Comparison of ENCODE assay signal across 1 cellular context in genomic region chr12:79935021-79935623, GRCh38.
TF ChIP-seq lines count a peak whose summit lies in the region.

Gene PPP1R12A, minus strand, starts transcription at chr12:79935097. Its CDS starts 166 bp downstream, at chr12:79934931.

TF ChIP-seq in HEK293, 187 proteins besides CTCF, POLR2A, EP300 and RAD21 (continued from another document and continues in another):
- peak; percentile 42; the same call in 1 of the 2 replicates for TF ChIP-seq ZNF449 (tag by site-specific recombination; IDR thresholded peaks at IDR 0.05)
- no peak for TF ChIP-seq ZNF211 (tag by site-specific recombination; IDR thresholded peaks at IDR 0.05; ENCODE audit: low read depth)
- TF ChIP-seq ZSCAN4 (tag by site-specific recombination; IDR thresholded peaks at IDR 0.05) = no peak
- no peak for TF ChIP-seq ZNF114 (tag by site-specific recombination; IDR thresholded peaks at IDR 0.05)
- TF ChIP-seq ZNF214 (tag by site-specific recombination; IDR thresholded peaks at IDR 0.05; ENCODE audit: borderline replicate concordance) = no peak
- TF ChIP-seq ZNF747 (tag by site-specific recombination; IDR thresholded peaks at IDR 0.05) = no peak
- 0 out of 2 replicates have a peak, but pooled peaks have one; percentile 42 for TF ChIP-seq ZXDB (tag by site-specific recombination; IDR thresholded peaks at IDR 0.05)
- TF ChIP-seq KLF9 (tag by site-specific recombination; IDR thresholded peaks at IDR 0.05; ENCODE audit: low read depth) = peak; percentile 82
- no peak for TF ChIP-seq ZNF280D (tag by site-specific recombination; IDR thresholded peaks at IDR 0.05)
- TF ChIP-seq ZNF777 (tag by site-specific recombination; IDR thresholded peaks at IDR 0.05; ENCODE audit: borderline replicate concordance) = no peak
- no peak for TF ChIP-seq ZNF677 (tag by site-specific recombination; IDR thresholded peaks at IDR 0.05)
- no peak for TF ChIP-seq ZNF488 (tag by site-specific recombination; IDR thresholded peaks at IDR 0.05)
- peak; percentile 91 for TF ChIP-seq OSR2 (tag by site-specific recombination; IDR thresholded peaks at IDR 0.05)
- 0 out of 2 replicates have a peak, but pooled peaks have one; percentile 1 for TF ChIP-seq HOXD13 (CRISPR knock-in tag; IDR thresholded peaks at IDR 0.05; ENCODE audit: borderline replicate concordance)
- TF ChIP-seq ZNF521 (tag by site-specific recombination; IDR thresholded peaks at IDR 0.05) = no peak
- TF ChIP-seq ZNF707 (tag by site-specific recombination; IDR thresholded peaks at IDR 0.05) = no peak
- TF ChIP-seq ZBTB48 (tag by site-specific recombination; IDR thresholded peaks at IDR 0.05) = peak; percentile 80; the same call in 1 of the 2 replicates
- no peak for TF ChIP-seq ZNF121 (tag by site-specific recombination; IDR thresholded peaks at IDR 0.05)
- TF ChIP-seq, protein P1, sequence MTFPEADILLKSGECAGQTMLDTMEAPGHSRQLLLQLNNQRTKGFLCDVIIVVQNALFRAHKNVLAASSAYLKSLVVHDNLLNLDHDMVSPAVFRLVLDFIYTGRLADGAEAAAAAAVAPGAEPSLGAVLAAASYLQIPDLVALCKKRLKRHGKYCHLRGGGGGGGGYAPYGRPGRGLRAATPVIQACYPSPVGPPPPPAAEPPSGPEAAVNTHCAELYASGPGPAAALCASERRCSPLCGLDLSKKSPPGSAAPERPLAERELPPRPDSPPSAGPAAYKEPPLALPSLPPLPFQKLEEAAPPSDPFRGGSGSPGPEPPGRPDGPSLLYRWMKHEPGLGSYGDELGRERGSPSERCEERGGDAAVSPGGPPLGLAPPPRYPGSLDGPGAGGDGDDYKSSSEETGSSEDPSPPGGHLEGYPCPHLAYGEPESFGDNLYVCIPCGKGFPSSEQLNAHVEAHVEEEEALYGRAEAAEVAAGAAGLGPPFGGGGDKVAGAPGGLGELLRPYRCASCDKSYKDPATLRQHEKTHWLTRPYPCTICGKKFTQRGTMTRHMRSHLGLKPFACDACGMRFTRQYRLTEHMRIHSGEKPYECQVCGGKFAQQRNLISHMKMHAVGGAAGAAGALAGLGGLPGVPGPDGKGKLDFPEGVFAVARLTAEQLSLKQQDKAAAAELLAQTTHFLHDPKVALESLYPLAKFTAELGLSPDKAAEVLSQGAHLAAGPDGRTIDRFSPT (tag by site-specific recombination; IDR thresholded peaks at IDR 0.05) = peak; percentile 85
- no peak for TF ChIP-seq ZNF621 (tag by site-specific recombination; IDR thresholded peaks at IDR 0.05)
- no peak for TF ChIP-seq ZNF558 (tag by site-specific recombination; IDR thresholded peaks at IDR 0.05)
- no peak for TF ChIP-seq ZNF19 (tag by site-specific recombination; IDR thresholded peaks at IDR 0.05; ENCODE audit: low read depth)
- TF ChIP-seq ZNF280C (tag by site-specific recombination; IDR thresholded peaks at IDR 0.05) = no peak
- TF ChIP-seq, protein P2, sequence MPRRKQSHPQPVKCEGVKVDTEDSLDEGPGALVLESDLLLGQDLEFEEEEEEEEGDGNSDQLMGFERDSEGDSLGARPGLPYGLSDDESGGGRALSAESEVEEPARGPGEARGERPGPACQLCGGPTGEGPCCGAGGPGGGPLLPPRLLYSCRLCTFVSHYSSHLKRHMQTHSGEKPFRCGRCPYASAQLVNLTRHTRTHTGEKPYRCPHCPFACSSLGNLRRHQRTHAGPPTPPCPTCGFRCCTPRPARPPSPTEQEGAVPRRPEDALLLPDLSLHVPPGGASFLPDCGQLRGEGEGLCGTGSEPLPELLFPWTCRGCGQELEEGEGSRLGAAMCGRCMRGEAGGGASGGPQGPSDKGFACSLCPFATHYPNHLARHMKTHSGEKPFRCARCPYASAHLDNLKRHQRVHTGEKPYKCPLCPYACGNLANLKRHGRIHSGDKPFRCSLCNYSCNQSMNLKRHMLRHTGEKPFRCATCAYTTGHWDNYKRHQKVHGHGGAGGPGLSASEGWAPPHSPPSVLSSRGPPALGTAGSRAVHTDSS (tag by site-specific recombination; IDR thresholded peaks at IDR 0.05) = no peak
- TF ChIP-seq ZNF248 (tag by site-specific recombination; IDR thresholded peaks at IDR 0.05) = no peak
- TF ChIP-seq GLI4 (tag by site-specific recombination; IDR thresholded peaks at IDR 0.05) = no peak
- no peak for TF ChIP-seq ZNF146 (tag by site-specific recombination; IDR thresholded peaks at IDR 0.05)
- TF ChIP-seq PATZ1 (tag by site-specific recombination; IDR thresholded peaks at IDR 0.05) = peak; percentile 98
- no peak for TF ChIP-seq ZNF544 (tag by site-specific recombination; IDR thresholded peaks at IDR 0.05)
- TF ChIP-seq ZNF266 (tag by site-specific recombination; IDR thresholded peaks at IDR 0.05; ENCODE audit: low read depth) = no peak
- TF ChIP-seq IKZF3 (tag by site-specific recombination; IDR thresholded peaks at IDR 0.05) = peak; percentile 98
- no peak for TF ChIP-seq ZNF423 (tag by site-specific recombination; IDR thresholded peaks at IDR 0.05)
- TF ChIP-seq TCF7L2 (IDR thresholded peaks at IDR 0.05; ENCODE audit: borderline replicate concordance, low read depth, low read length) = no peak
- no peak for TF ChIP-seq PRDM6 (tag by site-specific recombination; IDR thresholded peaks at IDR 0.05)
- TF ChIP-seq GLI2 (tag by site-specific recombination; IDR thresholded peaks at IDR 0.05; ENCODE audit: borderline replicate concordance, low read depth) = no peak
- TF ChIP-seq, protein P3, sequence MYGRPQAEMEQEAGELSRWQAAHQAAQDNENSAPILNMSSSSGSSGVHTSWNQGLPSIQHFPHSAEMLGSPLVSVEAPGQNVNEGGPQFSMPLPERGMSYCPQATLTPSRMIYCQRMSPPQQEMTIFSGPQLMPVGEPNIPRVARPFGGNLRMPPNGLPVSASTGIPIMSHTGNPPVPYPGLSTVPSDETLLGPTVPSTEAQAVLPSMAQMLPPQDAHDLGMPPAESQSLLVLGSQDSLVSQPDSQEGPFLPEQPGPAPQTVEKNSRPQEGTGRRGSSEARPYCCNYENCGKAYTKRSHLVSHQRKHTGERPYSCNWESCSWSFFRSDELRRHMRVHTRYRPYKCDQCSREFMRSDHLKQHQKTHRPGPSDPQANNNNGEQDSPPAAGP (tag by site-specific recombination; IDR thresholded peaks at IDR 0.05) = no peak
- no peak for TF ChIP-seq ZNF302 (tag by site-specific recombination; IDR thresholded peaks at IDR 0.05; ENCODE audit: low read depth)
- peak; percentile 84 for TF ChIP-seq KLF10 (tag by site-specific recombination; IDR thresholded peaks at IDR 0.05)
- peak; percentile 77; the same call in 1 of the 2 replicates for TF ChIP-seq ZBTB8A (tag by site-specific recombination; IDR thresholded peaks at IDR 0.05)
- TF ChIP-seq ZNF555 (tag by site-specific recombination; conservative IDR thresholded peaks at IDR 0.05) = no peak
- TF ChIP-seq ZNF561 (tag by site-specific recombination; IDR thresholded peaks at IDR 0.05; ENCODE audit: borderline replicate concordance) = peak; percentile 96
- TF ChIP-seq ZNF792 (tag by site-specific recombination; IDR thresholded peaks at IDR 0.05) = no peak
- TF ChIP-seq ZBTB6 (tag by site-specific recombination; IDR thresholded peaks at IDR 0.05) = peak; percentile 90
